In genomic region chr9:20226345-20226744, GRCh38 we compare ENCODE assay signal across 18 cellular contexts.
"Had no signal": no experiment of that assay in that cellular context is flagged by ENCODE, and none has a peak within 500 bp of the region (broad histone marks: within the 10 kb centered on the region; RNA-seq: fewer than 3 reads in every experiment).

No MANE protein-coding gene starts in this region.

- H3K4me3 ChIP-seq: ascending aorta, coronary artery, right atrium auricular region, upper lobe of right lung had no signal

- H3K4me1 ChIP-seq: ascending aorta, right atrium auricular region, upper lobe of right lung had no signal

- H3K9me3 ChIP-seq: ascending aorta, right atrium auricular region, upper lobe of right lung had no signal

- ATAC-seq: activated CD4-positive, alpha-beta T cell treated with anti-CD3 and anti-CD28 coated beads for 36 hours; left lobe of liver; upper lobe of right lung had no signal

- H3K27me3 ChIP-seq: ascending aorta, right atrium auricular region, upper lobe of right lung had no signal

- H3K27ac ChIP-seq: ascending aorta, coronary artery, right atrium auricular region, upper lobe of right lung, WERI-Rb-1 had no signal

- DNase-seq: activated CD4-positive, alpha-beta memory T cell treated with anti-CD3 and anti-CD28 coated beads for 36 hours; activated CD4-positive, alpha-beta T cell treated with anti-CD3 and anti-CD28 coated beads for 36 hours; activated naive CD4-positive, alpha-beta T cell treated with anti-CD3 and anti-CD28 coated beads for 36 hours; activated T-cell treated with anti-CD3 and anti-CD28 coated beads, Interleukin-2, amount 50 U/mL, for 1 hour; foreskin melanocyte; hypothalamus; kidney; midbrain; occipital lobe; stimulated activated CD4-positive, alpha-beta T cell treated with anti-CD3 and anti-CD28 coated beads, Interleukin-15, amount 100 ng/mL, for 24 hours; stimulated activated CD4-positive, alpha-beta T cell treated with anti-CD3 and anti-CD28 coated beads, Interleukin-2, amount 100 ng/mL, for 48 hours; T-helper 2 cell; upper lobe of right lung; WERI-Rb-1 had no signal

- FAIRE-seq: kidney had no signal

- H3K36me3 ChIP-seq: ascending aorta, right atrium auricular region, upper lobe of right lung, WERI-Rb-1 had no signal
